Comparison of ENCODE assay signal across 16 cellular contexts in genomic region chr1:9729523-9729922, GRCh38.
DNase-seq lines count a peak whose midpoint lies in the region; ATAC-seq and TF ChIP-seq lines count a peak whose summit lies in the region.
"Had no signal": no experiment of that assay in that cellular context is flagged by ENCODE, and none has a peak within 500 bp of the region (broad histone marks: within the 10 kb centered on the region; RNA-seq: fewer than 3 reads in every experiment).

No MANE protein-coding gene starts in this region.

- H3K27ac ChIP-seq in OCI-LY1 (ENCODE audit: low read depth, low read length, poor library complexity, severe bottlenecking) (peak overlapping the region; percentile 66), spleen (peak overlapping the region in 5 of 8 donors; percentile 34 to 84 (median 66)), mesenchymal stem cell (ENCODE audit: low read length, poor library complexity, severe bottlenecking) (no peak overlapping the region)
- H3K27ac ChIP-seq: SK-N-MC had no signal

- H3F3A ChIP-seq in OCI-LY1 (ENCODE audit: insufficient read depth, low read length): 0 out of 2 replicates have a peak, but pooled peaks cover 3% of the 10 kb centered on the region

- H3K4me2 ChIP-seq in OCI-LY1 (ENCODE audit: low read length) (no peak overlapping the region), mesenchymal stem cell (ENCODE audit: low read length, poor library complexity, severe bottlenecking) (no peak overlapping the region)

- no peak overlapping the region for H2BK120ac ChIP-seq in mesenchymal stem cell (ENCODE audit: low read depth, low read length)

- H3K9me3 ChIP-seq in OCI-LY1 (ENCODE audit: low read length): no peaks in the 10 kb centered on the region
- H3K9me3 ChIP-seq in spleen: no peaks in the 10 kb centered on the region
- H3K9me3 ChIP-seq in mesenchymal stem cell (ENCODE audit: control insufficient read depth, low read length): no peaks in the 10 kb centered on the region

- H3K4me1 ChIP-seq in OCI-LY1 (ENCODE audit: insufficient read depth, low read length, severe bottlenecking): peaks cover 7% of the 10 kb centered on the region
- peaks cover 0 to 80% (median 34%) of the 10 kb centered on the region in 6 donors for H3K4me1 ChIP-seq in spleen
- H3K4me1 ChIP-seq in mesenchymal stem cell (ENCODE audit: control insufficient read depth, insufficient read depth, low read depth, low read length): peaks cover 27% of the 10 kb centered on the region

- no peak overlapping the region for H3K14ac ChIP-seq in mesenchymal stem cell (ENCODE audit: low read length in 2 of 2)

- no peaks in the 10 kb centered on the region for H3K27me3 Mint-ChIP-seq in activated T-cell treated with anti-CD3 and anti-CD28 coated beads, Interleukin-2, amount 50 U/mL, for 4 hours (ENCODE audit: low read depth)
- no peaks in the 10 kb centered on the region for H3K27me3 Mint-ChIP-seq in central memory CD8-positive, alpha-beta T cell

- peak overlapping the region; percentile 95 for H3K27ac Mint-ChIP-seq in central memory CD8-positive, alpha-beta T cell (ENCODE audit: low read depth)

- ATAC-seq in activated T-cell treated with anti-CD3 and anti-CD28 coated beads, Interleukin-2, amount 50 U/mL, for 4 hours: no peak
- no peak for ATAC-seq in central memory CD8-positive, alpha-beta T cell (replicated peaks; ENCODE audit: extremely low read depth, poor library complexity, severe bottlenecking)
- ATAC-seq: K562, left colon had no signal

- no peak overlapping the region for H4K8ac ChIP-seq in mesenchymal stem cell (ENCODE audit: low read length)

- no peaks in the 10 kb centered on the region for H3K9me3 Mint-ChIP-seq in activated T-cell treated with anti-CD3 and anti-CD28 coated beads, Interleukin-2, amount 50 U/mL, for 4 hours
- H3K9me3 Mint-ChIP-seq in central memory CD8-positive, alpha-beta T cell: no peaks in the 10 kb centered on the region

- H2AFZ ChIP-seq in OCI-LY1 (ENCODE audit: low read length) (no peak overlapping the region), mesenchymal stem cell (ENCODE audit: low read depth, low read length) (no peak overlapping the region)

- H3K4ac ChIP-seq in mesenchymal stem cell (ENCODE audit: low read depth in 1 of 2, low read length in 2 of 2): no peak overlapping the region

- peaks cover 59% of the 10 kb centered on the region for H3K4me1 Mint-ChIP-seq in activated T-cell treated with anti-CD3 and anti-CD28 coated beads, Interleukin-2, amount 50 U/mL, for 4 hours (ENCODE audit: low read depth)
- peaks cover 52% of the 10 kb centered on the region for H3K4me1 Mint-ChIP-seq in central memory CD8-positive, alpha-beta T cell

- no peak overlapping the region for H2BK5ac ChIP-seq in mesenchymal stem cell (ENCODE audit: low read depth, low read length, poor library complexity, severe bottlenecking)

- no peaks in the 10 kb centered on the region for H3K27me3 ChIP-seq in OCI-LY1 (ENCODE audit: insufficient read depth, low read length)
- H3K27me3 ChIP-seq in spleen (replicated peaks in 1 of 7): no peaks in the 10 kb centered on the region
- no peaks in the 10 kb centered on the region for H3K27me3 ChIP-seq in mesenchymal stem cell (ENCODE audit: control insufficient read depth in 1 of 2, insufficient read depth in 1 of 2, low read length in 2 of 2)

- H2AK5ac ChIP-seq in mesenchymal stem cell (ENCODE audit: low read length, severe bottlenecking): no peak overlapping the region

- H3K9me2 ChIP-seq in OCI-LY1 (ENCODE audit: low read depth, low read length): no peaks in the 10 kb centered on the region

- no peaks in the 10 kb centered on the region for H4K20me1 ChIP-seq in OCI-LY1 (ENCODE audit: insufficient read depth, low read length)

- H3K36me3 ChIP-seq in OCI-LY1 (ENCODE audit: insufficient read depth, low read length) (peaks cover 85% of the 10 kb centered on the region), spleen (peaks cover 2 to 100% (median 99%) of the 10 kb centered on the region in 6 donors), mesenchymal stem cell (ENCODE audit: control insufficient read depth in 1 of 2, insufficient read depth in 2 of 2, low read depth in 1 of 2, low read length in 2 of 2) (peaks cover 68 to 77% of the 10 kb centered on the region in 2 experiments)

- H3K79me2 ChIP-seq in OCI-LY1 (ENCODE audit: insufficient read depth, low read length): no peaks in the 10 kb centered on the region

- DNase-seq in activated T-cell treated with anti-CD3 and anti-CD28 coated beads, Interleukin-2, amount 50 U/mL, for 4 hours: no peak
- DNase-seq in activated T-cell treated with anti-CD3 and anti-CD28 coated beads, Interleukin-2, amount 50 U/mL, for 1 hour: no peak
- no peak for DNase-seq in central memory CD8-positive, alpha-beta T cell (ENCODE audit: low spot score in 2 of 2)
- no peak for DNase-seq in spleen
- no peak for DNase-seq in mesenchymal stem cell
- no peak for DNase-seq in middle frontal gyrus (ENCODE audit: extremely low spot score, low spot score)
- no peak for DNase-seq in T-helper 9 cell
- DNase-seq: ACHN, aorta, left colon, NCI-H187 treated with DMSO at 0.1 percent for 48 hours, NCI-H345, nucleus accumbens had no signal

- intact Hi-C loops in spleen (cut with DNase I; ENCODE audit: low total_unique reads): loop anchor here (5.0 to 10.0 kb wide), 2 partner anchors 102 to 135 kb away; no protein-coding TSS in a partner anchor

- TF ChIP-seq POLR2A in spleen (IDR thresholded peaks at IDR 0.05): no peak

- no peak overlapping the region for H3K4me3 ChIP-seq in OCI-LY1 (ENCODE audit: low read depth, low read length, poor library complexity, severe bottlenecking)
- H3K4me3 ChIP-seq in spleen: no peak overlapping the region
- H3K4me3 ChIP-seq in mesenchymal stem cell (ENCODE audit: insufficient read depth in 1 of 2, low read depth in 1 of 2, low read length in 2 of 2): no peak overlapping the region
- H3K4me3 ChIP-seq: K562, SK-N-MC had no signal

- no peak overlapping the region for H3K23ac ChIP-seq in mesenchymal stem cell (ENCODE audit: low read length in 2 of 2)

- TF ChIP-seq CTCF in OCI-LY1 (IDR thresholded peaks at IDR 0.05; ENCODE audit: low read length) (no peak), spleen (IDR thresholded peaks at IDR 0.05 in 8 of 11, conservative IDR thresholded peaks at IDR 0.05 in 3 of 11) (no peak)

- H4K91ac ChIP-seq in mesenchymal stem cell (ENCODE audit: low read length): no peak overlapping the region

- peaks cover 49% of the 10 kb centered on the region for H3K36me3 Mint-ChIP-seq in activated T-cell treated with anti-CD3 and anti-CD28 coated beads, Interleukin-2, amount 50 U/mL, for 4 hours (ENCODE audit: insufficient read depth)
- H3K36me3 Mint-ChIP-seq in central memory CD8-positive, alpha-beta T cell (ENCODE audit: insufficient read depth): peaks cover 79% of the 10 kb centered on the region

- peak overlapping the region; percentile 71 for H3K4me3 Mint-ChIP-seq in activated T-cell treated with anti-CD3 and anti-CD28 coated beads, Interleukin-2, amount 50 U/mL, for 4 hours
- peak overlapping the region; percentile 74 for H3K4me3 Mint-ChIP-seq in central memory CD8-positive, alpha-beta T cell

- 89 to 93% (median 93%) methylated on average over 10 to 12 of the region's 12 CpGs for WGBS in spleen, 5 donors
- WGBS in mesenchymal stem cell: 98% methylated on average over 12 of the region's 12 CpGs

- no peak overlapping the region for H3K18ac ChIP-seq in mesenchymal stem cell (ENCODE audit: low read depth in 1 of 2, low read length in 2 of 2)

- H2BK12ac ChIP-seq in mesenchymal stem cell (ENCODE audit: low read length in 2 of 2): no peak overlapping the region

- H3K9ac ChIP-seq in OCI-LY1 (ENCODE audit: low read length) (no peak overlapping the region), mesenchymal stem cell (ENCODE audit: low read length) (no peak overlapping the region)

- H3K79me1 ChIP-seq in mesenchymal stem cell (replicated peaks; ENCODE audit: low read length, poor library complexity, severe bottlenecking): peaks cover 26% of the 10 kb centered on the region

- H2BK15ac ChIP-seq in mesenchymal stem cell (ENCODE audit: low read depth, poor library complexity, severe bottlenecking): no peak overlapping the region
